Comparison of ENCODE assay signal across 20 cellular contexts in the genomic region with DNA sequence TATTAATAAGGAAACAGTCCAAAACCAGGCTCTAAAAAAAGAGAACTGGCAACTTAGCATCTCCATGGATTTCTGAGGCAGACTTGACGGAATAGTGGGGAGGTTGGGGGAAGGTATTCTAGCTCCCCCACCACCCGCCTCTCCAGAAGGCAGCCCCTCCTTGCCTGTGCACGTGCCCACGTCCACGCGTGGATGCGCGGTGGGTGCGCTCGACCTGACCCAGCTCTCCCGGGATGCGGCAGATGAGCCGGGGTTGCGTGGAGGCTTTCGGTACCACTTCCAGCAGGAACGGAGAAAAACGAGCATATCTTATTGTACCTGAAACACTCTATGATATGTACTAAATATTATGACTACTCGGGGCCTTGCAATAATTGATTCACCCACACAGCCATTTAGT.
"Had no signal": no experiment of that assay in that cellular context is flagged by ENCODE, and none has a peak within 500 bp of the region (broad histone marks: within the 10 kb centered on the region; RNA-seq: fewer than 3 reads in every experiment).

No MANE protein-coding gene starts in this region.

- H3K9me3 ChIP-seq: SJSA1 had no signal

- DNase-seq: activated CD4-positive, alpha-beta T cell treated with anti-CD3 and anti-CD28 coated beads for 48 hours; activated CD4-positive, alpha-beta T cell treated with anti-CD3 and anti-CD28 coated beads, Interleukin-2, amount 50 U/mL, for 4 hours; activated CD4-positive, CD25-positive, alpha-beta regulatory T cell treated with anti-CD3 and anti-CD28 coated beads, Interleukin-2, amount 50 U/mL, for 72 hours; activated CD8-positive, alpha-beta T cell treated with anti-CD3 and anti-CD28 coated beads, Interleukin-2, amount 10 ng/mL, durations not matched to agents 7 days and 5 days; activated gamma-delta T cell treated with Interleukin-2 at 50 U/mL for 16 hours; activated naive CD4-positive, alpha-beta T cell treated with anti-CD3 and anti-CD28 coated beads, Interleukin-2, amount 10 ng/mL, durations not matched to agents 7 days and 5 days; activated naive CD8-positive, alpha-beta T cell treated with anti-CD3 and anti-CD28 coated beads for 36 hours; activated T-cell treated with anti-CD3 and anti-CD28 coated beads, Interleukin-2, amount 50 U/mL, for 72 hours; NCI-H1048; NCI-H146; NCI-H187 treated with DMSO at 0.1 percent for 48 hours; NCI-H2171; NCI-H2227 treated with DMSO at 0.1 percent for 48 hours; NCI-H526; NCI-H82; PC-3; SHP77; T-helper 17 cell; T-helper 9 cell had no signal

- H3K4me1 ChIP-seq: SJSA1 had no signal

- H3K36me3 ChIP-seq: SJSA1 had no signal

- H3K27ac ChIP-seq: SJSA1 had no signal

- H3K27me3 ChIP-seq: SJSA1 had no signal

- H3K4me3 ChIP-seq: SJSA1 had no signal
